8 cellular contexts compared by ENCODE assay signal in genomic region chr18:9708057-9708881, GRCh38. TPM values are rescaled to one million over a fixed set of nuclear protein-coding genes. Genes with fewer than 3 reads are reported as not detected.
DNase-seq lines count a peak whose midpoint lies in the region; ATAC-seq, FAIRE-seq and TF ChIP-seq lines count a peak whose summit lies in the region.

RAB31 (plus strand) TSS chr18:9708301; CDS start chr18:9708406, 105 bp downstream.

- H3K4me3 ChIP-seq in AG10803 (ENCODE audit: low read length) (peak within 1 kb of the TSS; percentile 80), WERI-Rb-1 (ENCODE audit: low read depth, low read length) (peak within 1 kb of the TSS; percentile 61), upper lobe of left lung (peak within 1 kb of the TSS; percentile 56 to 96 (median 84))

- H3K4me1 ChIP-seq in upper lobe of left lung = peaks cover 10 to 38% (median 27%) of the 10 kb centered on the region in 4 donors

- TF ChIP-seq EP300 in upper lobe of left lung (IDR thresholded peaks at IDR 0.05) = no peak

- no peaks in the 10 kb centered on the region for H3K36me3 ChIP-seq in WERI-Rb-1
- no peaks in the 10 kb centered on the region for H3K36me3 ChIP-seq in upper lobe of left lung

- 1% methylated on average over 47 of the region's 117 CpGs; no CpG with 5 or more reads in 1 of the 2 donors for WGBS in upper lobe of left lung, 2 donors

- ATAC-seq in HG03159 (IDR thresholded peaks at IDR 0.05; ENCODE audit: unreplicated experiment) (peak; percentile 35), upper lobe of left lung (ENCODE audit: low FRiP score in 2 of 2) (peak; percentile 81 to 93)

- no peak for TF ChIP-seq CTCF in AG10803 (conservative IDR thresholded peaks at IDR 0.05; ENCODE audit: low read length)
- TF ChIP-seq CTCF in WERI-Rb-1 (IDR thresholded peaks at IDR 0.05; ENCODE audit: low read depth, low read length) = peak; percentile 16; the same call in 1 of the 2 replicates
- TF ChIP-seq CTCF in upper lobe of left lung (IDR thresholded peaks at IDR 0.05) = peak in 4 of 6 experiments; percentile 5 to 41 (median 30)

- H3K27ac ChIP-seq in WERI-Rb-1 (no peak within 1 kb of the TSS), upper lobe of left lung (peak within 1 kb of the TSS; percentile 88 to 96 (median 92))

- H3K27me3 ChIP-seq in WERI-Rb-1 (ENCODE audit: insufficient read depth, low read depth, severe bottlenecking) (peaks cover 9% of the 10 kb centered on the region), upper lobe of left lung (no peaks in the 10 kb centered on the region)

- peak; percentile 44 for FAIRE-seq in GM12892 (lab: Jason Lieb, UNC)

- H3K9me3 ChIP-seq in WERI-Rb-1 (ENCODE audit: severe bottlenecking) = no peaks in the 10 kb centered on the region
- no peaks in the 10 kb centered on the region for H3K9me3 ChIP-seq in upper lobe of left lung

- TF ChIP-seq POLR2A in GM12892 (IDR thresholded peaks at IDR 0.05; ENCODE audit: low read depth, low read length) (peak; percentile 88), upper lobe of left lung (IDR thresholded peaks at IDR 0.05) (peak in 3 of 4 donors; percentile 73 to 89 (median 82))

- peak; percentile 85 for DNase-seq in AG10803 (ENCODE audit: low read depth)
- DNase-seq in GM12892 (ENCODE audit: insufficient read length) = peak; percentile 53
- peak; percentile 51 for DNase-seq in WERI-Rb-1
- DNase-seq in fibroblast of gingiva (ENCODE audit: low read depth) = peak; percentile 87
- peak; percentile 76 for DNase-seq in mucosa of gallbladder (ENCODE audit: low spot score)
- DNase-seq in upper lobe of left lung = peak; percentile 85 to 97
- DNase-seq in NCI-H524 treated with DMSO at 0.1 percent for 48 hours (lab: John Stamatoyannopoulos, UW) = no peak

RNA-seq across cellular contexts. Expression of gene RAB31, which starts in this region (rescaled TPM):
- 26.4 TPM for polyA plus RNA-seq in GM12892 (2012; ENCODE audit: missing spikeins)
- total RNA-seq in mucosa of gallbladder (30.3 TPM), upper lobe of left lung (100 to 1,000 TPM in 3 of 6 donors, 10 to 100 TPM in 3; 40.3 to 128 (median 95.8) TPM)
